Comparison of ENCODE assay signal across 27 cellular contexts in genomic region chr22:22930571-22931556, GRCh38. TPM values are rescaled to one million over a fixed set of nuclear protein-coding genes. Genes with fewer than 3 reads are reported as not detected.
A peak's percentile ranks its signal among the peaks of the same experiment; 100 is the strongest.
DNase-seq lines count a peak whose midpoint lies in the region; ATAC-seq and TF ChIP-seq lines count a peak whose summit lies in the region.
"Had no signal": no experiment of that assay in that cellular context is flagged by ENCODE, and none has a peak within 500 bp of the region (broad histone marks: within the 10 kb centered on the region; RNA-seq: fewer than 3 reads in every experiment).

No MANE protein-coding gene starts in this region.

- no peaks in the 10 kb centered on the region for H3K27me3 ChIP-seq in CD8-positive, alpha-beta memory T cell (ENCODE audit: insufficient read depth, low read length, poor library complexity, severe bottlenecking)

- H3K4me3 Mint-ChIP-seq in CD8-positive, alpha-beta memory T cell: no peak overlapping the region
- no peak overlapping the region for H3K4me3 Mint-ChIP-seq in T-helper 17 cell
- no peak overlapping the region for H3K4me3 Mint-ChIP-seq in nephron progenitor cell
- H3K4me3 Mint-ChIP-seq: activated CD4-positive, alpha-beta memory T cell treated with anti-CD3 and anti-CD28 coated beads for 36 hours; CD4-positive, alpha-beta T cell; mesothelial cell of epicardium; neural crest cell; WTC11 had no signal

- H3K36me3 Mint-ChIP-seq in CD8-positive, alpha-beta memory T cell: no peaks in the 10 kb centered on the region
- H3K36me3 Mint-ChIP-seq in T-helper 17 cell (ENCODE audit: low read depth) (no peaks in the 10 kb centered on the region), nephron progenitor cell (ENCODE audit: low read depth) (no peaks in the 10 kb centered on the region)
- H3K36me3 Mint-ChIP-seq: activated CD4-positive, alpha-beta memory T cell treated with anti-CD3 and anti-CD28 coated beads for 36 hours; mesothelial cell of epicardium; WTC11 had no signal

- H3K4me1 Mint-ChIP-seq in CD8-positive, alpha-beta memory T cell: peaks cover 7 to 37% (median 17%) of the 10 kb centered on the region in 3 donors
- H3K4me1 Mint-ChIP-seq in T-helper 17 cell (peaks cover 24% of the 10 kb centered on the region), nephron progenitor cell (peaks cover 32% of the 10 kb centered on the region)
- H3K4me1 Mint-ChIP-seq: neural crest cell had no signal

- no peak for TF ChIP-seq CTCF in GM13976 (IDR thresholded peaks at IDR 0.05; ENCODE audit: borderline replicate concordance, control extremely low read depth, extremely low read depth, insufficient read depth, missing control alignments)
- TF ChIP-seq CTCF in nephron progenitor cell (IDR thresholded peaks at IDR 0.05): no peak

- H3K9me3 Mint-ChIP-seq in CD8-positive, alpha-beta memory T cell: no peaks in the 10 kb centered on the region
- no peaks in the 10 kb centered on the region for H3K9me3 Mint-ChIP-seq in nephron progenitor cell
- H3K9me3 Mint-ChIP-seq: activated CD4-positive, alpha-beta memory T cell treated with anti-CD3 and anti-CD28 coated beads for 36 hours; CD4-positive, alpha-beta T cell; mesothelial cell of epicardium; neural crest cell; WTC11 had no signal

- peak overlapping the region in 5 of 8 donors; percentile 29 to 67 (median 61) for H3K27ac Mint-ChIP-seq in CD8-positive, alpha-beta memory T cell
- H3K27ac Mint-ChIP-seq in T-helper 17 cell (peak overlapping the region; percentile 24), nephron progenitor cell (peak overlapping the region; percentile 77)
- H3K27ac Mint-ChIP-seq: CD4-positive, alpha-beta T cell; mesothelial cell of epicardium; WTC11 had no signal

- no peak overlapping the region for H3K27ac ChIP-seq in CD8-positive, alpha-beta memory T cell (ENCODE audit: low read depth, low read length)
- H3K27ac ChIP-seq: adrenal gland, prostate gland, RWPE1 had no signal

- peaks cover 11% of the 10 kb centered on the region for H3K4me1 ChIP-seq in CD8-positive, alpha-beta memory T cell (ENCODE audit: insufficient read depth, low read length)
- H3K4me1 ChIP-seq: adrenal gland had no signal

- no peak for DNase-seq in CD8-positive, alpha-beta memory T cell
- DNase-seq in GM13976 (ENCODE audit: low spot score) (peak; percentile 21), T-helper 17 cell (no peak), nephron progenitor cell (no peak), iPS-NIHi11 (ENCODE audit: low spot score) (no peak), NCI-H526 (lab: John Stamatoyannopoulos, UW) (no peak), H4 (ENCODE audit: low spot score) (no peak)
- DNase-seq in activated CD8-positive, alpha-beta memory T cell treated with anti-CD3 and anti-CD28 coated beads, Interleukin-2, amount 50 U/mL, for 48 hours: no peak
- DNase-seq: activated CD4-positive, alpha-beta memory T cell treated with anti-CD3 and anti-CD28 coated beads for 36 hours; activated gamma-delta T cell treated with Interleukin-2 at 50 U/mL for 16 hours; activated T-cell treated with anti-CD3 and anti-CD28 coated beads, Interleukin-2, amount 50 U/mL, for 1 hour; adrenal gland; CD4-positive, alpha-beta T cell; cortex of kidney; DMS 273 treated with DMSO at 0.1 percent for 48 hours; GDM1; GOT3; NCI-H1417; NCI-H524 treated with DMSO at 0.1 percent for 48 hours; T-helper 9 cell had no signal

- CTCF ChIA-PET in CD8-positive, alpha-beta memory T cell (lab: Charles Lee): interaction anchor here (0.8 to 1.9 kb wide), 3 partner anchors 11 to 177 kb away, joined by 3 to 10 read pairs (median 3); no protein-coding TSS in a partner anchor

- H3K27me3 Mint-ChIP-seq in CD8-positive, alpha-beta memory T cell: peaks cover 0 to 2% of the 10 kb centered on the region in 2 donors
- H3K27me3 Mint-ChIP-seq in T-helper 17 cell: peaks cover 4% of the 10 kb centered on the region
- H3K27me3 Mint-ChIP-seq in nephron progenitor cell (ENCODE audit: low read depth, poor library complexity): peaks cover 11% of the 10 kb centered on the region
- H3K27me3 Mint-ChIP-seq: CD4-positive, alpha-beta T cell had no signal

- no peak overlapping the region for H3K4me3 ChIP-seq in CD8-positive, alpha-beta memory T cell (ENCODE audit: low read length)
- H3K4me3 ChIP-seq: adrenal gland, prostate gland had no signal

- ATAC-seq in T-helper 17 cell: no peak
- ATAC-seq: SK-N-SH treated with all-trans-retinoic acid at 6 μM for 48 hours, WTC11 had no signal

- H3K36me3 ChIP-seq in CD8-positive, alpha-beta memory T cell (ENCODE audit: insufficient read depth, low read length): no peaks in the 10 kb centered on the region
- H3K36me3 ChIP-seq: adrenal gland, prostate gland had no signal

- H3K9me3 ChIP-seq in CD8-positive, alpha-beta memory T cell (ENCODE audit: low read length): no peaks in the 10 kb centered on the region
- H3K9me3 ChIP-seq in T-helper 17 cell (ENCODE audit: control insufficient read depth, low read length, poor library complexity, severe bottlenecking): no peaks in the 10 kb centered on the region
- H3K9me3 ChIP-seq: adrenal gland, prostate gland had no signal

- in situ Hi-C loops in GM13976 (cut with MboI; ENCODE audit: low sequenced_read_pairs, unreplicated experiment): loop anchor here (25.0 kb wide), 1 partner anchor 569 kb away; no protein-coding TSS in a partner anchor

- POLR2A ChIA-PET in CD8-positive, alpha-beta memory T cell (lab: Charles Lee): no interaction called here

RNA-seq across cellular contexts. Expression of gene IGLL5, which starts 43.2 kb away (rescaled TPM):
- not detected for total RNA-seq in CD8-positive, alpha-beta memory T cell
- not detected for polyA plus RNA-seq in CD8-positive, alpha-beta memory T cell
- total RNA-seq in T-helper 17 cell: 1 to 10 TPM in 1 of 2 donors, not detected in 1; 1.9 TPM
- not detected in 2 replicates for total RNA-seq in H4 (2014; rRNA removed; shearing (Covaris generic))
- total RNA-seq: activated CD4-positive, alpha-beta memory T cell treated with anti-CD3 and anti-CD28 coated beads for 36 hours; CD4-positive, alpha-beta T cell; endothelial cell of umbilical vein; mesothelial cell of epicardium; neural crest cell; prostate gland; WTC11 had no signal
- polyA plus RNA-seq: endothelial cell of umbilical vein had no signal

Comparison
In these comparisons a context has a peak if more than half of its experiments do, and no peak if none do; other contexts are left out.
1. H3K27ac Mint-ChIP-seq: peak in every context shown above with its lines; median percentile 77 in nephron progenitor cell; 61 in CD8-positive, alpha-beta memory T cell; 24 in T-helper 17 cell.